Comparison of ENCODE assay signal across 1 cellular context in the genomic region with DNA sequence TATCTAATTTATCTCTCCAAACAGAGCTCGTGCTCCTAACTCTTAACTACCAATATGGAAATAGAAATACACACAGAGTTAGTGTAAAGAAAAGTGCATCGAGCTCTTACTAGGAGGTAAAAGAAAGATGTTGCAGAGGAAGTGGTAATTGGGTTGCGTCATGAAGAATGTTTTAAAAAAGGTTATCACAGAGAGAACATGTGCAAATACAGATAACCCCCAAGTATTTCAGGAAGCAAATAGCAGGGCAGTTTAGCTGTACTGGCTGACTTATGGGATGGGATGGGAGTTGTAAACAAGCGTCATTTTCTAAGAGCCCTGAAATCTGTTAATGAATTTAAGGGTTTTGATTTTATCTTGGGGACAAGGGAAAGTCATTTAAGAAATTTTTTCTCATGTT.
TF ChIP-seq lines count a peak whose summit lies in the region.

No MANE protein-coding gene starts in this region.

TF ChIP-seq in K562, 482 proteins besides CTCF, POLR2A, EP300 and RAD21 (continued from another document):
- TF ChIP-seq, protein P1, sequence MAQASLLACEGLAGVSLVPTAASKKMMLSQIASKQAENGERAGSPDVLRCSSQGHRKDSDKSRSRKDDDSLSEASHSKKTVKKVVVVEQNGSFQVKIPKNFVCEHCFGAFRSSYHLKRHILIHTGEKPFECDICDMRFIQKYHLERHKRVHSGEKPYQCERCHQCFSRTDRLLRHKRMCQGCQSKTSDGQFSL (CRISPR knock-in tag; IDR thresholded peaks at IDR 0.05) = no peak
- TF ChIP-seq, protein P1 (tag; IDR thresholded peaks at IDR 0.05) = no peak
- TF ChIP-seq HCFC1 (IDR thresholded peaks at IDR 0.05; ENCODE audit: low read depth, low read length) (no peak), SMARCA4 (IDR thresholded peaks at IDR 0.05) (no peak), NCOA2 (IDR thresholded peaks at IDR 0.05; ENCODE audit: partially characterized antibody in 2 of 2) (no peak), GABPA (tag; conservative IDR thresholded peaks at IDR 0.05; ENCODE audit: low read depth) (peak; percentile 62), TEAD1 (CRISPR knock-in tag; IDR thresholded peaks at IDR 0.05) (0 out of 4 replicates have a peak, but pooled peaks of 1 of the 2 experiments have one; percentile 27), MYBL2 (IDR thresholded peaks at IDR 0.05; ENCODE audit: low read depth) (no peak), MYBL2 (CRISPR knock-in tag; IDR thresholded peaks at IDR 0.05; ENCODE audit: borderline replicate concordance) (no peak), CHD1 (IDR thresholded peaks at IDR 0.05; ENCODE audit: low read length) (no peak), HMG20B (CRISPR knock-in tag; IDR thresholded peaks at IDR 0.05) (no peak), SMAD2 (IDR thresholded peaks at IDR 0.05; ENCODE audit: low read depth, low read length) (no peak), ZSCAN32 (CRISPR knock-in tag; IDR thresholded peaks at IDR 0.05) (0 out of 2 replicates have a peak, but pooled peaks have one; percentile 17), FOXA3 (CRISPR knock-in tag; conservative IDR thresholded peaks at IDR 0.05 in 1 of 2, IDR thresholded peaks at IDR 0.05 in 1 of 2) (peak in 1 of 2 experiments; percentile 83; a peak in 2 of 4 replicates), HEY1 (CRISPR knock-in tag; IDR thresholded peaks at IDR 0.05; ENCODE audit: borderline replicate concordance) (no peak), TEAD4 (IDR thresholded peaks at IDR 0.05; ENCODE audit: low read length) (peak; percentile 28; the same call in 1 of the 2 replicates), TEAD4 (CRISPR knock-in tag; IDR thresholded peaks at IDR 0.05; ENCODE audit: borderline replicate concordance) (no peak), CEBPG (CRISPR knock-in tag; IDR thresholded peaks at IDR 0.05) (no peak), CEBPG (tag; conservative IDR thresholded peaks at IDR 0.05 in 1 of 2, IDR thresholded peaks at IDR 0.05 in 1 of 2) (peak in 1 of 2 experiments; percentile 65; a peak in 2 of 4 replicates), ZBTB8A (IDR thresholded peaks at IDR 0.05; ENCODE audit: partially characterized antibody) (no peak), CXXC5 (CRISPR knock-in tag; IDR thresholded peaks at IDR 0.05) (peak; percentile 34; the same call in 1 of the 2 replicates), ZNF274 (IDR thresholded peaks at IDR 0.05; ENCODE audit: borderline replicate concordance, low read depth, low read length) (no peak), MAFK (IDR thresholded peaks at IDR 0.05; ENCODE audit: low read length) (no peak)
- TF ChIP-seq, protein P2, sequence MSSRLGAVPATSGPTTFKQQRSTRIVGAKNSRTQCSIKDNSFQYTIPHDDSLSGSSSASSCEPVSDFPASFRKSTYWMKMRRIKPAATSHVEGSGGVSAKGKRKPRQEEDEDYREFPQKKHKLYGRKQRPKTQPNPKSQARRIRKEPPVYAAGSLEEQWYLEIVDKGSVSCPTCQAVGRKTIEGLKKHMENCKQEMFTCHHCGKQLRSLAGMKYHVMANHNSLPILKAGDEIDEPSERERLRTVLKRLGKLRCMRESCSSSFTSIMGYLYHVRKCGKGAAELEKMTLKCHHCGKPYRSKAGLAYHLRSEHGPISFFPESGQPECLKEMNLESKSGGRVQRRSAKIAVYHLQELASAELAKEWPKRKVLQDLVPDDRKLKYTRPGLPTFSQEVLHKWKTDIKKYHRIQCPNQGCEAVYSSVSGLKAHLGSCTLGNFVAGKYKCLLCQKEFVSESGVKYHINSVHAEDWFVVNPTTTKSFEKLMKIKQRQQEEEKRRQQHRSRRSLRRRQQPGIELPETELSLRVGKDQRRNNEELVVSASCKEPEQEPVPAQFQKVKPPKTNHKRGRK (tag; IDR thresholded peaks at IDR 0.05) = no peak
- TF ChIP-seq, protein P3, sequence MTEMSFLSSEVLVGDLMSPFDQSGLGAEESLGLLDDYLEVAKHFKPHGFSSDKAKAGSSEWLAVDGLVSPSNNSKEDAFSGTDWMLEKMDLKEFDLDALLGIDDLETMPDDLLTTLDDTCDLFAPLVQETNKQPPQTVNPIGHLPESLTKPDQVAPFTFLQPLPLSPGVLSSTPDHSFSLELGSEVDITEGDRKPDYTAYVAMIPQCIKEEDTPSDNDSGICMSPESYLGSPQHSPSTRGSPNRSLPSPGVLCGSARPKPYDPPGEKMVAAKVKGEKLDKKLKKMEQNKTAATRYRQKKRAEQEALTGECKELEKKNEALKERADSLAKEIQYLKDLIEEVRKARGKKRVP (CRISPR knock-in tag; IDR thresholded peaks at IDR 0.05) = peak; percentile 80
- TF ChIP-seq, protein P4, sequence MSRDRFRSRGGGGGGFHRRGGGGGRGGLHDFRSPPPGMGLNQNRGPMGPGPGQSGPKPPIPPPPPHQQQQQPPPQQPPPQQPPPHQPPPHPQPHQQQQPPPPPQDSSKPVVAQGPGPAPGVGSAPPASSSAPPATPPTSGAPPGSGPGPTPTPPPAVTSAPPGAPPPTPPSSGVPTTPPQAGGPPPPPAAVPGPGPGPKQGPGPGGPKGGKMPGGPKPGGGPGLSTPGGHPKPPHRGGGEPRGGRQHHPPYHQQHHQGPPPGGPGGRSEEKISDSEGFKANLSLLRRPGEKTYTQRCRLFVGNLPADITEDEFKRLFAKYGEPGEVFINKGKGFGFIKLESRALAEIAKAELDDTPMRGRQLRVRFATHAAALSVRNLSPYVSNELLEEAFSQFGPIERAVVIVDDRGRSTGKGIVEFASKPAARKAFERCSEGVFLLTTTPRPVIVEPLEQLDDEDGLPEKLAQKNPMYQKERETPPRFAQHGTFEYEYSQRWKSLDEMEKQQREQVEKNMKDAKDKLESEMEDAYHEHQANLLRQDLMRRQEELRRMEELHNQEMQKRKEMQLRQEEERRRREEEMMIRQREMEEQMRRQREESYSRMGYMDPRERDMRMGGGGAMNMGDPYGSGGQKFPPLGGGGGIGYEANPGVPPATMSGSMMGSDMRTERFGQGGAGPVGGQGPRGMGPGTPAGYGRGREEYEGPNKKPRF (IDR thresholded peaks at IDR 0.05; ENCODE audit: low read depth, low read length) = no peak
- TF ChIP-seq, protein P5, sequence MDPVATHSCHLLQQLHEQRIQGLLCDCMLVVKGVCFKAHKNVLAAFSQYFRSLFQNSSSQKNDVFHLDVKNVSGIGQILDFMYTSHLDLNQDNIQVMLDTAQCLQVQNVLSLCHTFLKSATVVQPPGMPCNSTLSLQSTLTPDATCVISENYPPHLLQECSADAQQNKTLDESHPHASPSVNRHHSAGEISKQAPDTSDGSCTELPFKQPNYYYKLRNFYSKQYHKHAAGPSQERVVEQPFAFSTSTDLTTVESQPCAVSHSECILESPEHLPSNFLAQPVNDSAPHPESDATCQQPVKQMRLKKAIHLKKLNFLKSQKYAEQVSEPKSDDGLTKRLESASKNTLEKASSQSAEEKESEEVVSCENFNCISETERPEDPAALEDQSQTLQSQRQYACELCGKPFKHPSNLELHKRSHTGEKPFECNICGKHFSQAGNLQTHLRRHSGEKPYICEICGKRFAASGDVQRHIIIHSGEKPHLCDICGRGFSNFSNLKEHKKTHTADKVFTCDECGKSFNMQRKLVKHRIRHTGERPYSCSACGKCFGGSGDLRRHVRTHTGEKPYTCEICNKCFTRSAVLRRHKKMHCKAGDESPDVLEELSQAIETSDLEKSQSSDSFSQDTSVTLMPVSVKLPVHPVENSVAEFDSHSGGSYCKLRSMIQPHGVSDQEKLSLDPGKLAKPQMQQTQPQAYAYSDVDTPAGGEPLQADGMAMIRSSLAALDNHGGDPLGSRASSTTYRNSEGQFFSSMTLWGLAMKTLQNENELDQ (CRISPR knock-in tag; IDR thresholded peaks at IDR 0.05; ENCODE audit: borderline replicate concordance) = no peak
- TF ChIP-seq, protein P6, sequence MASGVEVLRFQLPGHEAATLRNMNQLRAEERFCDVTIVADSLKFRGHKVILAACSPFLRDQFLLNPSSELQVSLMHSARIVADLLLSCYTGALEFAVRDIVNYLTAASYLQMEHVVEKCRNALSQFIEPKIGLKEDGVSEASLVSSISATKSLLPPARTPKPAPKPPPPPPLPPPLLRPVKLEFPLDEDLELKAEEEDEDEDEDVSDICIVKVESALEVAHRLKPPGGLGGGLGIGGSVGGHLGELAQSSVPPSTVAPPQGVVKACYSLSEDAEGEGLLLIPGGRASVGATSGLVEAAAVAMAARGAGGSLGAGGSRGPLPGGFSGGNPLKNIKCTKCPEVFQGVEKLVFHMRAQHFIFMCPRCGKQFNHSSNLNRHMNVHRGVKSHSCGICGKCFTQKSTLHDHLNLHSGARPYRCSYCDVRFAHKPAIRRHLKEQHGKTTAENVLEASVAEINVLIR (CRISPR knock-in tag; IDR thresholded peaks at IDR 0.05) = 0 out of 2 replicates have a peak, but pooled peaks have one; percentile 45
